Comparison of ENCODE assay signal across 6 cellular contexts in genomic region chr17:41810659-41811548, GRCh38. TPM values are rescaled to one million over a fixed set of nuclear protein-coding genes. Genes with fewer than 3 reads are reported as not detected.
DNase-seq lines count a peak whose midpoint lies in the region; ATAC-seq, FAIRE-seq and TF ChIP-seq lines count a peak whose summit lies in the region.

No MANE protein-coding gene starts in this region.

- H3K4me1 Mint-ChIP-seq in nephron = peaks cover 30% of the 10 kb centered on the region

- H3K79me2 ChIP-seq in K562 (ENCODE audit: control insufficient read depth, insufficient read depth, low read length) = no peaks in the 10 kb centered on the region

- peak overlapping the region; percentile 54 to 91; a peak in 3 of 4 replicates for H3K9ac ChIP-seq in K562 (ENCODE audit: insufficient read depth in 1 of 2, low read depth in 2 of 2, low read length in 2 of 2)

- H3K4me2 ChIP-seq in K562 (ENCODE audit: insufficient read depth, low read length) = peak overlapping the region; percentile 66

- POLR2A ChIA-PET in K562 (lab: Yijun Ruan, JAX) = interaction anchor here (0.5 to 1.3 kb wide), 7 partner anchors 18 to 296 kb away, joined by 3 to 6 read pairs (median 3); partner anchors contain the start of gene JUP

- H3K4me1 ChIP-seq in K562 (replicated peaks in 1 of 2; ENCODE audit: control insufficient read depth in 2 of 2, insufficient read depth in 2 of 2, low read length in 2 of 2) = peaks cover 2 to 27% of the 10 kb centered on the region in 2 experiments; a peak in 3 of 5 replicates

- peak; percentile 22 for ATAC-seq in HG02852 (IDR thresholded peaks at IDR 0.05; ENCODE audit: unreplicated experiment)
- ATAC-seq in K562 = no peak
- ATAC-seq in GM21515 (IDR thresholded peaks at IDR 0.05; ENCODE audit: unreplicated experiment) = no peak
- ATAC-seq in GM21825 (IDR thresholded peaks at IDR 0.05; ENCODE audit: unreplicated experiment) = no peak

- no peaks in the 10 kb centered on the region for H3K9me3 Mint-ChIP-seq in nephron

- TF ChIP-seq EP300 in K562 (IDR thresholded peaks at IDR 0.05; ENCODE audit: low read length) = no peak

- H3K9me3 ChIP-seq in K562 (replicated peaks; ENCODE audit: control insufficient read depth, insufficient read depth, low read depth, low read length) = no peaks in the 10 kb centered on the region

- peaks cover 23% of the 10 kb centered on the region for H3K36me3 Mint-ChIP-seq in nephron (ENCODE audit: low read depth)

- TF ChIP-seq RAD21 in K562 (CRISPR knock-in tag; conservative IDR thresholded peaks at IDR 0.05 in 1 of 2, IDR thresholded peaks at IDR 0.05 in 1 of 2) = no peak

- DNase-seq in K562 (ENCODE audit: extremely low read depth in 1 of 4, low spot score in 3 of 4) (peak in 2 of 4 experiments; percentile 28 to 39), 8988T (no peak)

- no peak for TF ChIP-seq POLR2A in K562 (conservative IDR thresholded peaks at IDR 0.05)

- CTCF ChIA-PET in K562 (lab: Yijun Ruan, JAX; ENCODE audit: low intra/inter-chr PET ratio) = interaction anchor here (1.0 kb wide), 1 partner anchor 73 kb away, joined by 3 read pairs; no protein-coding TSS in a partner anchor

- no TSS peak for BruUV-seq in K562 (replicated peaks; lab: Mats Ljungman, UMichigan)

- H3K27ac ChIP-seq in K562 (ENCODE audit: extremely low read depth, low read depth, low read length) = 0 out of 3 replicates have a peak overlapping the region, but pooled peaks have one; percentile 22

- H2AFZ ChIP-seq in K562 (ENCODE audit: low read depth, low read length) = peak overlapping the region; percentile 86

- H3K4me3 ChIP-seq in K562 = peak overlapping the region; percentile 52

- no peak for FAIRE-seq in K562 (lab: Jason Lieb, UNC)

- peak overlapping the region; percentile 84 to 99 (median 84) for H3K4me3 Mint-ChIP-seq in nephron

- intact Hi-C loops in K562 (cut with micrococcal nuclease) = no loop called here

- H3K27me3 ChIP-seq in K562 (ENCODE audit: control insufficient read depth in 2 of 2, insufficient read depth in 2 of 2, low read length in 2 of 2) = no peaks in the 10 kb centered on the region; a peak in 1 of 5 replicates

- peak overlapping the region in 2 of 3 experiments; percentile 43 to 76 for H3K27ac Mint-ChIP-seq in nephron

- H3K9me1 ChIP-seq in K562 (ENCODE audit: control insufficient read depth, insufficient read depth, low read length) = no peaks in the 10 kb centered on the region

- WGBS in K562 (ENCODE audit: insufficient coverage, low coverage, missing lambda C conversion rate) = 68% methylated on average over 31 of the region's 58 CpGs

- TF ChIP-seq CTCF in K562 (IDR thresholded peaks at IDR 0.05 in 2 of 3, conservative IDR thresholded peaks at IDR 0.05 in 1 of 3; ENCODE audit: insufficient read depth in 2 of 3, low read depth in 1 of 3, low read length in 3 of 3) = no peak
- no peak for TF ChIP-seq CTCF in nephron (IDR thresholded peaks at IDR 0.05; ENCODE audit: unreplicated experiment in 3 of 3)

- H3K36me3 ChIP-seq in K562 (ENCODE audit: control insufficient read depth, insufficient read depth, low read length) = no peaks in the 10 kb centered on the region

- no peaks in the 10 kb centered on the region for H3K27me3 Mint-ChIP-seq in nephron (ENCODE audit: low read depth)

- no peaks in the 10 kb centered on the region for H4K20me1 ChIP-seq in K562 (replicated peaks; ENCODE audit: control insufficient read depth, insufficient read depth, low read length)

- in situ Hi-C loops in K562 (cut with MboI) = no loop called here

RNA-seq across cellular contexts. Expression of gene P3H4, which starts 0.8 kb away (rescaled TPM):
- total RNA-seq in K562 (2011; cell fraction: chromatin; rRNA removed; ENCODE audit: low replicate concordance) = 2.3 and 6.4 TPM in 2 replicates
- 5.1 and 7.0 TPM in 2 replicates for total RNA-seq in K562 (2011; cell fraction: nucleolus; rRNA removed)
- 4.8 and 6.9 TPM in 2 replicates for total RNA-seq in K562 (2011; cell fraction: nucleoplasm; rRNA removed)
- total RNA-seq in K562 (2014; rRNA removed) = 2.4 and 3.0 TPM in 2 replicates
- 0.26 and 0.69 TPM in 2 replicates for total RNA-seq in K562 (2014; rRNA removed; fragmentation: Illumina TruSeq; extraction: Trizol)
- 1.5 and 1.9 TPM in 2 replicates for total RNA-seq in K562 (2015; rRNA removed; fragmentation: Illumina TruSeq; extraction: Trizol)
- total RNA-seq in K562 (2021) = 1.9 and 2.4 TPM in 2 replicates
- polyA plus RNA-seq in K562 (2011; rRNA removed) = 1.0 and 1.2 TPM in 2 replicates
- 1.4 and 2.5 TPM in 2 replicates for polyA plus RNA-seq in K562 (2011; cell fraction: cytosol; rRNA removed)
- polyA plus RNA-seq in K562 (2011; cell fraction: nucleus; rRNA removed) = 0.88 and 1.4 TPM in 2 replicates
- 2.6 and 3.4 TPM in 2 replicates for polyA plus RNA-seq in K562 (2012)
- polyA plus RNA-seq in K562 (2014; fragmentation: Illumina TruSeq; extraction: Trizol) = 0.95 and 1.00 TPM in 2 replicates
- polyA plus RNA-seq in K562 (2014; fragmentation: Nextera tagmentation; extraction: Ambion mirVana) = under 1 TPM; 0.10 to 0.39 TPM
- 3.3 and 3.7 TPM in 2 replicates for polyA plus RNA-seq in K562 (2014; rRNA removed)
- 0.57 and 1.1 TPM in 2 replicates for polyA minus RNA-seq in K562 (2011; rRNA and poly(A)+ RNA removed)
- 1.8 and 2.3 TPM in 2 replicates for polyA minus RNA-seq in K562 (2011; cell fraction: cytosol; rRNA and poly(A)+ RNA removed)
- 1.6 and 2.0 TPM in 2 replicates for polyA minus RNA-seq in K562 (2011; cell fraction: nucleus; rRNA and poly(A)+ RNA removed)

RNA-seq across cellular contexts. Expression of gene FKBP10, which starts 1.9 kb away (rescaled TPM):
- total RNA-seq in K562 (2011; cell fraction: chromatin; rRNA removed; ENCODE audit: low replicate concordance) = 17.5 and 38.2 TPM in 2 replicates
- 21.8 and 23.9 TPM in 2 replicates for total RNA-seq in K562 (2011; cell fraction: nucleolus; rRNA removed)
- 14.6 and 17.6 TPM in 2 replicates for total RNA-seq in K562 (2011; cell fraction: nucleoplasm; rRNA removed)
- total RNA-seq in K562 (2014; rRNA removed) = 1.3 and 1.6 TPM in 2 replicates
- 0.57 and 0.76 TPM in 2 replicates for total RNA-seq in K562 (2014; rRNA removed; fragmentation: Illumina TruSeq; extraction: Trizol)
- total RNA-seq in K562 (2015; rRNA removed; fragmentation: Illumina TruSeq; extraction: Trizol) = 0.72 and 0.94 TPM in 2 replicates
- 2.6 and 3.0 TPM in 2 replicates for total RNA-seq in K562 (2021)
- 1.5 and 7.1 TPM in 2 replicates for polyA plus RNA-seq in K562 (2011; rRNA removed)
- 4.0 and 4.6 TPM in 2 replicates for polyA plus RNA-seq in K562 (2011; cell fraction: cytosol; rRNA removed)
- polyA plus RNA-seq in K562 (2011; cell fraction: nucleus; rRNA removed) = 28.3 and 44.3 TPM in 2 replicates
- polyA plus RNA-seq in K562 (2012) = 2.7 and 3.1 TPM in 2 replicates
- 2.0 and 2.7 TPM in 2 replicates for polyA plus RNA-seq in K562 (2014; fragmentation: Illumina TruSeq; extraction: Trizol)
- under 1 TPM in 1 of 2 experiments, not detected in 1; 0.03 TPM for polyA plus RNA-seq in K562 (2014; fragmentation: Nextera tagmentation; extraction: Ambion mirVana)
- polyA plus RNA-seq in K562 (2014; rRNA removed) = 2.5 and 6.5 TPM in 2 replicates
- polyA minus RNA-seq in K562 (2011; rRNA and poly(A)+ RNA removed) = 0.63 and 1.1 TPM in 2 replicates
- polyA minus RNA-seq in K562 (2011; cell fraction: cytosol; rRNA and poly(A)+ RNA removed) = 1.6 and 4.7 TPM in 2 replicates
- polyA minus RNA-seq in K562 (2011; cell fraction: nucleus; rRNA and poly(A)+ RNA removed) = 2.6 and 5.1 TPM in 2 replicates

RNA-seq across cellular contexts. Expression of gene JUP, which starts 24.4 kb away (rescaled TPM):
- total RNA-seq in K562 (2011; cell fraction: chromatin; rRNA removed; ENCODE audit: low replicate concordance) = 41.8 and 117 TPM in 2 replicates
- 67.9 and 82.9 TPM in 2 replicates for total RNA-seq in K562 (2011; cell fraction: nucleolus; rRNA removed)
- 49.6 and 59.9 TPM in 2 replicates for total RNA-seq in K562 (2011; cell fraction: nucleoplasm; rRNA removed)
- total RNA-seq in K562 (2014; rRNA removed) = 99.9 and 129 TPM in 2 replicates
- 14.3 and 17.9 TPM in 2 replicates for total RNA-seq in K562 (2014; rRNA removed; fragmentation: Illumina TruSeq; extraction: Trizol)
- total RNA-seq in K562 (2015; rRNA removed; fragmentation: Illumina TruSeq; extraction: Trizol) = 31.2 and 38.5 TPM in 2 replicates
- 166 and 177 TPM in 2 replicates for total RNA-seq in K562 (2021)
- 9.0 and 26.7 TPM in 2 replicates for polyA plus RNA-seq in K562 (2011; rRNA removed)
- polyA plus RNA-seq in K562 (2011; cell fraction: cytosol; rRNA removed) = 23.4 and 65.3 TPM in 2 replicates
- 24.8 and 58.9 TPM in 2 replicates for polyA plus RNA-seq in K562 (2011; cell fraction: nucleus; rRNA removed)
- polyA plus RNA-seq in K562 (2012) = 132 and 195 TPM in 2 replicates
- polyA plus RNA-seq in K562 (2014; fragmentation: Illumina TruSeq; extraction: Trizol) = 84.1 and 134 TPM in 2 replicates
- polyA plus RNA-seq in K562 (2014; fragmentation: Nextera tagmentation; extraction: Ambion mirVana) = 1 to 10 TPM; 6.4 to 8.2 TPM
- 53.6 and 70.3 TPM in 2 replicates for polyA plus RNA-seq in K562 (2014; rRNA removed)
- 9.3 and 17.2 TPM in 2 replicates for polyA minus RNA-seq in K562 (2011; rRNA and poly(A)+ RNA removed)
- 88.8 and 101 TPM in 2 replicates for polyA minus RNA-seq in K562 (2011; cell fraction: cytosol; rRNA and poly(A)+ RNA removed)
- 20.8 and 31.1 TPM in 2 replicates for polyA minus RNA-seq in K562 (2011; cell fraction: nucleus; rRNA and poly(A)+ RNA removed)

RNA-seq across cellular contexts. Expression of gene NT5C3B, which starts 25.1 kb away (rescaled TPM):
- total RNA-seq in K562 (2011; cell fraction: chromatin; rRNA removed; ENCODE audit: low replicate concordance) = 92.4 and 177 TPM in 2 replicates
- 104 and 115 TPM in 2 replicates for total RNA-seq in K562 (2011; cell fraction: nucleolus; rRNA removed)
- total RNA-seq in K562 (2011; cell fraction: nucleoplasm; rRNA removed) = 81.6 and 114 TPM in 2 replicates
- total RNA-seq in K562 (2014; rRNA removed) (91.7 and 116 TPM in 2 replicates), K562 (2014; rRNA removed; fragmentation: Illumina TruSeq; extraction: Trizol) (85.0 and 90.4 TPM in 2 replicates), K562 (2015; rRNA removed; fragmentation: Illumina TruSeq; extraction: Trizol) (72.2 and 74.5 TPM in 2 replicates), K562 (2021) (80.6 and 82.6 TPM in 2 replicates)
- polyA plus RNA-seq in K562 (2011; rRNA removed) (89.5 and 166 TPM in 2 replicates), K562 (2014; fragmentation: Illumina TruSeq; extraction: Trizol) (119 and 127 TPM in 2 replicates), K562 (2014; fragmentation: Nextera tagmentation; extraction: Ambion mirVana) (10 to 100 TPM in 1 of 2 experiments, 1 to 10 TPM in 1; 2.0 to 10.8 TPM), K562 (2014; rRNA removed) (96.7 and 98.3 TPM in 2 replicates)
- polyA plus RNA-seq in K562 (2011; cell fraction: cytosol; rRNA removed) = 96.2 and 122 TPM in 2 replicates
- polyA plus RNA-seq in K562 (2011; cell fraction: nucleus; rRNA removed) = 125 and 160 TPM in 2 replicates
- 75.6 and 85.4 TPM in 2 replicates for polyA plus RNA-seq in K562 (2012)
- 76.2 and 124 TPM in 2 replicates for polyA minus RNA-seq in K562 (2011; rRNA and poly(A)+ RNA removed)
- 30.3 and 44.0 TPM in 2 replicates for polyA minus RNA-seq in K562 (2011; cell fraction: cytosol; rRNA and poly(A)+ RNA removed)
- polyA minus RNA-seq in K562 (2011; cell fraction: nucleus; rRNA and poly(A)+ RNA removed) = 28.5 and 42.4 TPM in 2 replicates

RNA-seq across cellular contexts. Expression of gene KLHL10, which starts 26.7 kb away (rescaled TPM):
- total RNA-seq in K562 (2011; cell fraction: chromatin; rRNA removed; ENCODE audit: low replicate concordance) = 0.67 and 1.6 TPM in 2 replicates
- 0.33 and 0.39 TPM in 2 replicates for total RNA-seq in K562 (2011; cell fraction: nucleolus; rRNA removed)
- 0.76 and 1.2 TPM in 2 replicates for total RNA-seq in K562 (2011; cell fraction: nucleoplasm; rRNA removed)
- total RNA-seq in K562 (2014; rRNA removed) (not detected in 2 replicates), K562 (2014; rRNA removed; fragmentation: Illumina TruSeq; extraction: Trizol) (not detected in 2 replicates), K562 (2015; rRNA removed; fragmentation: Illumina TruSeq; extraction: Trizol) (not detected in 2 replicates), K562 (2021) (not detected in 2 replicates)
- polyA plus RNA-seq in K562 (2011; rRNA removed) (0.30 and 0.56 TPM in 2 replicates), K562 (2014; fragmentation: Illumina TruSeq; extraction: Trizol) (0.07 TPM in 1 of 2 replicates, not detected in the other), K562 (2014; fragmentation: Nextera tagmentation; extraction: Ambion mirVana) (under 1 TPM; 0.06 to 0.17 TPM), K562 (2014; rRNA removed) (not detected in 2 replicates)
- 0.13 and 0.21 TPM in 2 replicates for polyA plus RNA-seq in K562 (2011; cell fraction: cytosol; rRNA removed)
- 0.72 and 1.1 TPM in 2 replicates for polyA plus RNA-seq in K562 (2011; cell fraction: nucleus; rRNA removed)
- 0.09 and 0.11 TPM in 2 replicates for polyA plus RNA-seq in K562 (2012)
- polyA minus RNA-seq in K562 (2011; rRNA and poly(A)+ RNA removed) = 0.14 and 0.24 TPM in 2 replicates
- polyA minus RNA-seq in K562 (2011; cell fraction: cytosol; rRNA and poly(A)+ RNA removed) = not detected in 2 replicates
- not detected in 2 replicates for polyA minus RNA-seq in K562 (2011; cell fraction: nucleus; rRNA and poly(A)+ RNA removed)
